In genomic region chr7:73645643-73646182, GRCh38 we compare ENCODE assay signal across 30 cellular contexts. TPM values are rescaled to one million over a fixed set of nuclear protein-coding genes. Genes with fewer than 3 reads are reported as not detected.
DNase-seq lines count a peak whose midpoint lies in the region; FAIRE-seq and TF ChIP-seq lines count a peak whose summit lies in the region.
"Had no signal": no experiment of that assay in that cellular context is flagged by ENCODE, and none has a peak within 500 bp of the region (broad histone marks: within the 10 kb centered on the region; RNA-seq: fewer than 3 reads in every experiment).

No MANE protein-coding gene starts in this region.

- TF ChIP-seq POLR2A in H1 (IDR thresholded peaks at IDR 0.05; ENCODE audit: control extremely low read depth in 1 of 2, low read depth in 2 of 2, low read length in 2 of 2), result no peak

- H3K23me2 ChIP-seq in H1 (ENCODE audit: low read depth, low read length), result peaks cover 8% of the 10 kb centered on the region; the same call in 1 of the 2 replicates

- H2BK12ac ChIP-seq in H1 (ENCODE audit: low read depth, low read length), result no peak overlapping the region

- DNase-seq in CD1c-positive myeloid dendritic cell (ENCODE audit: extremely low spot score) (peak; percentile 43), Kasumi-1 (lab: John Stamatoyannopoulos, UW) (peak; percentile 41 to 47), OCI-M1 (lab: John Stamatoyannopoulos, UW) (peak; percentile 46), H1 (ENCODE audit: low read depth in 1 of 2, low spot score in 2 of 2) (no peak), cortex of kidney (lab: John Stamatoyannopoulos, UW) (no peak), hypothalamus (lab: John Stamatoyannopoulos, UW) (no peak), cerebellar cortex (ENCODE audit: low spot score) (no peak)
- no peak for DNase-seq in stimulated activated CD4-positive, alpha-beta T cell treated with anti-CD3 and anti-CD28 coated beads, Interleukin-1b, Interleukin-23, amount 100 ng/mL, for 48 hours
- DNase-seq: ACHN; activated CD4-positive, alpha-beta T cell treated with anti-CD3 and anti-CD28 coated beads, Interleukin-2, amount 50 U/mL, for 48 hours; activated naive CD4-positive, alpha-beta T cell treated with anti-CD3 and anti-CD28 coated beads for 36 hours; adrenal gland; BE2C; body of pancreas; DMS53; effector memory CD8-positive, alpha-beta T cell; erythroblast; head of caudate nucleus; kidney glomerular epithelial cell; NCI-H1092 treated with DMSO at 0.1 percent for 48 hours; NCI-H187 treated with DMSO at 0.1 percent for 48 hours; NCI-H526 treated with DMSO at 0.1 percent for 48 hours; pancreas; spleen; stimulated activated CD4-positive, alpha-beta T cell treated with anti-CD3 and anti-CD28 coated beads, Interleukin-2, amount 100 ng/mL, for 48 hours; T1000; transverse colon had no signal

- H4K91ac ChIP-seq in H1 (replicated peaks; ENCODE audit: insufficient read length, low read length), result no peak overlapping the region

- WGBS in H1 (ENCODE audit: extremely low coverage in 1 of 2, insufficient coverage in 1 of 2, insufficient read length in 1 of 2, insufficient replicate concordance in 2 of 2, low coverage in 1 of 2, low lambda C conversion rate in 2 of 2, missing lambda C conversion rate in 1 of 2), 2 experiments, result 88% methylated on average over 4 of the region's 4 CpGs; no CpG with 5 or more reads in 1 of the 2 experiments

- no peak overlapping the region for H3K23ac ChIP-seq in H1 (ENCODE audit: insufficient read length)

- no peak overlapping the region for H2AK5ac ChIP-seq in H1 (ENCODE audit: low read depth, low read length)

- H3K27me3 ChIP-seq in H1 (replicated peaks in 1 of 4; ENCODE audit: control insufficient read depth in 3 of 4, extremely low read depth in 1 of 4, insufficient read depth in 3 of 4, low read length in 3 of 4), result peaks cover 0 to 30% (median 25%) of the 10 kb centered on the region in 4 experiments; a peak in 6 of 7 replicates
- H3K27me3 ChIP-seq: body of pancreas, pancreas had no signal

- no peak overlapping the region for H4K5ac ChIP-seq in H1 (ENCODE audit: insufficient read length, low read depth, low read length)

- H3K27ac ChIP-seq in H1 (ENCODE audit: low read depth, low read length), result no peak overlapping the region
- H3K27ac ChIP-seq: adrenal gland, body of pancreas, pancreas, spleen, transverse colon had no signal

- H4K8ac ChIP-seq in H1 (ENCODE audit: extremely low read depth, insufficient read depth, low read length), result no peak overlapping the region; the same call in 1 of the 2 replicates

- H2BK120ac ChIP-seq in H1 (replicated peaks; ENCODE audit: low read depth, low read length), result no peak overlapping the region

- H3K14ac ChIP-seq in H1 (ENCODE audit: insufficient read length), result no peak overlapping the region

- no peaks in the 10 kb centered on the region for H3K79me1 ChIP-seq in H1 (ENCODE audit: low read depth, low read length)

- H2BK15ac ChIP-seq in H1 (ENCODE audit: low read length), result 0 out of 2 replicates have a peak overlapping the region, but pooled peaks have one; percentile 29

- no peak overlapping the region for H3K56ac ChIP-seq in H1 (replicated peaks; ENCODE audit: insufficient read length, low read depth, low read length)

- no peak overlapping the region for H2AFZ ChIP-seq in H1 (ENCODE audit: low read length)

- TF ChIP-seq CTCF in H1 (IDR thresholded peaks at IDR 0.05; ENCODE audit: control extremely low read depth in 1 of 3, insufficient read depth in 1 of 3, low read depth in 1 of 3, low read length in 3 of 3), result no peak

- no peak overlapping the region for H2BK5ac ChIP-seq in H1 (ENCODE audit: low read depth, low read length)

- no peak overlapping the region for H3K9ac ChIP-seq in H1 (replicated peaks in 1 of 4; ENCODE audit: extremely low read depth in 1 of 4, low read depth in 3 of 4, low read length in 3 of 4)

- H3K4me3 ChIP-seq in H1 (ENCODE audit: extremely low read depth in 1 of 4, insufficient read depth in 2 of 4, low read depth in 3 of 4, low read length in 4 of 4), result no peak overlapping the region
- H3K4me3 ChIP-seq: adrenal gland, body of pancreas, pancreas, spleen, transverse colon had no signal

- no peak for FAIRE-seq in H1 (lab: Jason Lieb, UNC)
- FAIRE-seq: pancreas had no signal

- peaks cover 0 to 14% (median 7%) of the 10 kb centered on the region in 4 experiments; a peak in 6 of 7 replicates for H3K4me1 ChIP-seq in H1 (replicated peaks in 1 of 4; ENCODE audit: control insufficient read depth in 3 of 4, insufficient read depth in 4 of 4, low read length in 3 of 4)
- H3K4me1 ChIP-seq: BE2C, pancreas had no signal

- H3K18ac ChIP-seq in H1 (ENCODE audit: extremely low read depth, low read length), result no peak overlapping the region

- no peak overlapping the region for H2BK20ac ChIP-seq in H1 (ENCODE audit: low read length)

- TF ChIP-seq RAD21 in H1 (IDR thresholded peaks at IDR 0.05 in 1 of 2, conservative IDR thresholded peaks at IDR 0.05 in 1 of 2; ENCODE audit: low read depth in 2 of 2, low read length in 2 of 2), result no peak

- H4K20me1 ChIP-seq in H1 (replicated peaks in 1 of 2; ENCODE audit: control insufficient read depth in 1 of 2, insufficient read depth in 2 of 2, low read length in 2 of 2), result no peaks in the 10 kb centered on the region

- H3K9me3 ChIP-seq in H1 (ENCODE audit: insufficient read depth in 2 of 2, low read depth in 1 of 2, low read length in 1 of 2), result no peaks in the 10 kb centered on the region; a peak in 1 of 4 replicates
- H3K9me3 ChIP-seq: adrenal gland, BE2C, body of pancreas, pancreas, transverse colon had no signal

- CTCF ChIA-PET in H1 (lab: Charles Lee; ENCODE audit: partially characterized antibody), result interaction anchor here (1.2 to 8.4 kb wide), 6 partner anchors 17 to 61 kb away, joined by 3 to 86 read pairs (median 4); no protein-coding TSS in a partner anchor

- no peak overlapping the region for H3K4me2 ChIP-seq in H1 (ENCODE audit: insufficient read depth in 1 of 2, low read depth in 2 of 2, low read length in 2 of 2)

- no peaks in the 10 kb centered on the region for H3K79me2 ChIP-seq in H1 (ENCODE audit: control insufficient read depth in 1 of 2, insufficient read depth in 2 of 2, low read length in 2 of 2)

- no peaks in the 10 kb centered on the region for H3K36me3 ChIP-seq in H1 (ENCODE audit: control insufficient read depth in 2 of 4, insufficient read depth in 4 of 4, low read length in 3 of 4)
- H3K36me3 ChIP-seq: adrenal gland, BE2C, pancreas, spleen, transverse colon had no signal

- POLR2A ChIA-PET in H1 (lab: Charles Lee; ENCODE audit: partially characterized antibody), result interaction anchor here (0.5 to 1.7 kb wide), 5 partner anchors 19 to 84 kb away, joined by 3 to 5 read pairs (median 4); no protein-coding TSS in a partner anchor

- no peak for TF ChIP-seq EP300 in H1 (IDR thresholded peaks at IDR 0.05; ENCODE audit: borderline replicate concordance in 1 of 2, low read depth in 2 of 2, low read length in 2 of 2)

- H3K4ac ChIP-seq in H1 (replicated peaks; ENCODE audit: insufficient read length, low read depth, low read length), result no peak overlapping the region

TF ChIP-seq in H1, 55 proteins besides CTCF, POLR2A, EP300 and RAD21:
- peak; percentile 75; the same call in 1 of the 2 replicates for TF ChIP-seq KDM1A (IDR thresholded peaks at IDR 0.05; ENCODE audit: borderline replicate concordance, low read length)
- TF ChIP-seq EZH2 (IDR thresholded peaks at IDR 0.05; ENCODE audit: low read depth, low read length, severe bottlenecking), result no peak
- TF ChIP-seq CEBPB (IDR thresholded peaks at IDR 0.05; ENCODE audit: low read depth, low read length), result no peak

RNA-seq across cellular contexts. Expression of gene MLXIPL, which starts 21.4 kb away (rescaled TPM):
- total RNA-seq in H1 (2021; fragmentation: NEBNext Ultra II Directional; extraction: Animal tissue kit (Norgen Biotek cat#: 25700)), result 8.6 and 9.4 TPM in 2 replicates
- 10.6 and 17.0 TPM in 2 replicates for polyA plus RNA-seq in H1 (2011; rRNA removed)
- 11.1 TPM for polyA plus RNA-seq in H1 (2011; cell fraction: cytosol; rRNA removed)
- polyA plus RNA-seq in H1 (2011; cell fraction: nucleus; rRNA removed), result 123 TPM
- 12.1 to 25.0 TPM (median 22.0 TPM) in 4 replicates for polyA plus RNA-seq in H1 (2012, experiment 1 of 2)
- polyA plus RNA-seq in H1 (2012, experiment 2 of 2), result 10.1 TPM
- polyA plus RNA-seq in H1 (2013, experiment 1 of 2), result 13.6 TPM
- polyA plus RNA-seq in H1 (2013, experiment 2 of 2), result 11.2 TPM
- 2.0 and 2.7 TPM in 2 replicates for polyA minus RNA-seq in H1 (2011; rRNA and poly(A)+ RNA removed)
- 3.7 TPM for polyA minus RNA-seq in H1 (2011; cell fraction: cytosol; rRNA and poly(A)+ RNA removed)
- polyA minus RNA-seq in H1 (2011; cell fraction: nucleus; rRNA and poly(A)+ RNA removed), result 17.7 TPM
- total RNA-seq: fibroblast of villous mesenchyme, G401, lung microvascular endothelial cell had no signal

RNA-seq across cellular contexts. Expression of gene VPS37D, which starts 21.9 kb away (rescaled TPM):
- 3.4 and 3.8 TPM in 2 replicates for total RNA-seq in H1 (2021; fragmentation: NEBNext Ultra II Directional; extraction: Animal tissue kit (Norgen Biotek cat#: 25700))
- polyA plus RNA-seq in H1 (2011; rRNA removed), result 5.0 and 6.9 TPM in 2 replicates
- polyA plus RNA-seq in H1 (2011; cell fraction: cytosol; rRNA removed), result 5.6 TPM
- 5.4 TPM for polyA plus RNA-seq in H1 (2011; cell fraction: nucleus; rRNA removed)
- 1.8 to 3.9 TPM (median 3.5 TPM) in 4 replicates for polyA plus RNA-seq in H1 (2012, experiment 1 of 2)
- 3.4 TPM for polyA plus RNA-seq in H1 (2012, experiment 2 of 2)
- 2.4 TPM for polyA plus RNA-seq in H1 (2013, experiment 1 of 2)
- 2.7 TPM for polyA plus RNA-seq in H1 (2013, experiment 2 of 2)
- 0.73 and 1.0 TPM in 2 replicates for polyA minus RNA-seq in H1 (2011; rRNA and poly(A)+ RNA removed)
- 2.7 TPM for polyA minus RNA-seq in H1 (2011; cell fraction: cytosol; rRNA and poly(A)+ RNA removed)
- 3.2 TPM for polyA minus RNA-seq in H1 (2011; cell fraction: nucleus; rRNA and poly(A)+ RNA removed)
- total RNA-seq: activated naive CD4-positive, alpha-beta T cell treated with anti-CD3 and anti-CD28 coated beads for 36 hours had no signal

RNA-seq across cellular contexts. Expression of gene DNAJC30, which starts 37.5 kb away (rescaled TPM):
- 6.0 and 6.1 TPM in 2 replicates for total RNA-seq in H1 (2021; fragmentation: NEBNext Ultra II Directional; extraction: Animal tissue kit (Norgen Biotek cat#: 25700))
- polyA plus RNA-seq in H1 (2011; rRNA removed), result 6.3 and 10.0 TPM in 2 replicates
- 5.9 TPM for polyA plus RNA-seq in H1 (2011; cell fraction: cytosol; rRNA removed)
- 6.7 TPM for polyA plus RNA-seq in H1 (2011; cell fraction: nucleus; rRNA removed)
- 3.7 to 5.1 TPM (median 4.4 TPM) in 4 replicates for polyA plus RNA-seq in H1 (2012, experiment 1 of 2)
- polyA plus RNA-seq in H1 (2012, experiment 2 of 2), result 5.4 TPM
- 5.8 TPM for polyA plus RNA-seq in H1 (2013, experiment 1 of 2)
- polyA plus RNA-seq in H1 (2013, experiment 2 of 2), result 5.2 TPM
- polyA minus RNA-seq in H1 (2011; rRNA and poly(A)+ RNA removed), result 3.4 and 4.4 TPM in 2 replicates
- polyA minus RNA-seq in H1 (2011; cell fraction: cytosol; rRNA and poly(A)+ RNA removed), result 3.7 TPM
- 10.2 TPM for polyA minus RNA-seq in H1 (2011; cell fraction: nucleus; rRNA and poly(A)+ RNA removed)

RNA-seq across cellular contexts. Expression of gene BUD23, which starts 37.7 kb away (rescaled TPM):
- 72.2 and 78.4 TPM in 2 replicates for total RNA-seq in H1 (2021; fragmentation: NEBNext Ultra II Directional; extraction: Animal tissue kit (Norgen Biotek cat#: 25700))
- polyA plus RNA-seq in H1 (2011; rRNA removed), result 72.3 and 76.5 TPM in 2 replicates
- polyA plus RNA-seq in H1 (2011; cell fraction: cytosol; rRNA removed), result 102 TPM
- polyA plus RNA-seq in H1 (2011; cell fraction: nucleus; rRNA removed), result 59.5 TPM
- polyA plus RNA-seq in H1 (2012, experiment 1 of 2), result 82.5 to 105 TPM (median 96.1 TPM) in 4 replicates
- 78.5 TPM for polyA plus RNA-seq in H1 (2012, experiment 2 of 2)
- 147 TPM for polyA plus RNA-seq in H1 (2013, experiment 1 of 2)
- 170 TPM for polyA plus RNA-seq in H1 (2013, experiment 2 of 2)
- polyA minus RNA-seq in H1 (2011; rRNA and poly(A)+ RNA removed), result 31.4 and 38.7 TPM in 2 replicates
- 22.4 TPM for polyA minus RNA-seq in H1 (2011; cell fraction: cytosol; rRNA and poly(A)+ RNA removed)
- 19.5 TPM for polyA minus RNA-seq in H1 (2011; cell fraction: nucleus; rRNA and poly(A)+ RNA removed)

Comparison
In these comparisons a context has a peak if more than half of its experiments do, and no peak if none do; other contexts are left out.
1. DNase-seq: peak in CD1c-positive myeloid dendritic cell (single experiment), Kasumi-1 (2 of 2) and OCI-M1 (single experiment); none in H1 (0 of 2), stimulated activated CD4-positive, alpha-beta T cell treated with anti-CD3 and anti-CD28 coated beads, Interleukin-1b, Interleukin-23, amount 100 ng/mL, for 48 hours (single experiment), cortex of kidney (single experiment), hypothalamus (0 of 51) and cerebellar cortex (single experiment).